Comparison of ENCODE assay signal across 8 cellular contexts in the genomic region with DNA sequence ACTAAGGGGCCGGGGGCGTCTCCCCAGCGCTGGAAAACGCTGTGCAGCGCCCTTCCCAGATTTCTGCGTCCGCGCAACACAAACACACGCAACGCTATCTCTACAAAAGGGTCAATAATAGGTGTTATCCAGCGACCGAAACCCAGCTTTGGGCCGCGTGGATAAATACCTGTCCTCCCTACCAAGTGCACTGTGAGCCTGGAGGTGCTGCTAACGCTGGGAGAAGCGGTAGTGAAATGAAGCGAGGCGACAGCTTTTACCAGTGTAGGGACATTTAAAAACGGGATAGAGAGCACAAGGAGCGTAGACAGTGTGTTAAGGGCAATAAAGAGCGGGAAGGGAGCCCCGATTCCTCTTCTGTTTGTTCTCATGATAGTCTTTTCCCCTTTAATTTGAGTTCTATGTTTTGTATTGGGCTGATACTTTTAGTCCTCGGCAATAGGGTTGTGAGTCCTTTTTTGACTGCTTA. TPM values are rescaled to one million over a fixed set of nuclear protein-coding genes. Genes with fewer than 3 reads are reported as not detected.
DNase-seq lines count a peak whose midpoint lies in the region; ATAC-seq, FAIRE-seq and TF ChIP-seq lines count a peak whose summit lies in the region.

No MANE protein-coding gene starts in this region.

- peak overlapping the region; percentile 91 for H3K18ac ChIP-seq in H1 (ENCODE audit: extremely low read depth, low read length)

- no peaks in the 10 kb centered on the region for H3K36me3 ChIP-seq in OCI-LY3 (replicated peaks; ENCODE audit: low read depth, low read length)
- H3K36me3 ChIP-seq in H1 (ENCODE audit: control insufficient read depth in 2 of 4, insufficient read depth in 4 of 4, low read length in 3 of 4) = no peaks in the 10 kb centered on the region; a peak in 1 of 8 replicates
- no peaks in the 10 kb centered on the region for H3K36me3 ChIP-seq in mucosa of stomach (ENCODE audit: control insufficient read depth, insufficient read depth, low read length)

- WGBS in H1 (ENCODE audit: extremely low coverage in 1 of 2, insufficient coverage in 1 of 2, insufficient read length in 1 of 2, insufficient replicate concordance in 2 of 2, low coverage in 1 of 2, low lambda C conversion rate in 2 of 2, missing lambda C conversion rate in 1 of 2), 2 experiments = 14% methylated on average over 23 of the region's 23 CpGs; no CpG with 5 or more reads in 1 of the 2 experiments

- peak overlapping the region; percentile 60 for H3K56ac ChIP-seq in H1 (replicated peaks; ENCODE audit: insufficient read length, low read depth, low read length)

- H3K79me2 ChIP-seq in OCI-LY3 (ENCODE audit: low read length) (peaks cover 42% of the 10 kb centered on the region), H1 (ENCODE audit: control insufficient read depth in 1 of 2, insufficient read depth in 2 of 2, low read length in 2 of 2) (peaks cover 11 to 38% of the 10 kb centered on the region in 2 experiments)

- ATAC-seq in GM18511 (IDR thresholded peaks at IDR 0.05; ENCODE audit: unreplicated experiment) (peak; percentile 30), HG02970 (IDR thresholded peaks at IDR 0.05; ENCODE audit: low FRiP score, unreplicated experiment) (peak; percentile 14)

- no peak for FAIRE-seq in H1 (lab: Jason Lieb, UNC)

- POLR2A ChIA-PET in H1 (lab: Charles Lee; ENCODE audit: partially characterized antibody) = interaction anchor here (0.6 to 3.3 kb wide), 26 partner anchors 9 to 405 kb away, joined by 3 to 27 read pairs (median 4); a partner anchor contains a TSS

- H2AFZ ChIP-seq in OCI-LY3 (ENCODE audit: low read depth, low read length) (peak overlapping the region; percentile 99), H1 (ENCODE audit: low read length) (peak overlapping the region; percentile 88)

- TF ChIP-seq RAD21 in H1 (IDR thresholded peaks at IDR 0.05 in 1 of 2, conservative IDR thresholded peaks at IDR 0.05 in 1 of 2; ENCODE audit: low read depth in 2 of 2, low read length in 2 of 2) = no peak

- peak overlapping the region; percentile 56 for H4K91ac ChIP-seq in H1 (replicated peaks; ENCODE audit: insufficient read length, low read length)

- H3K23ac ChIP-seq in H1 (ENCODE audit: insufficient read length) = no peak overlapping the region

- TF ChIP-seq CTCF in OCI-LY3 (IDR thresholded peaks at IDR 0.05; ENCODE audit: low read depth, low read length) (no peak), H1 (IDR thresholded peaks at IDR 0.05; ENCODE audit: control extremely low read depth in 1 of 3, insufficient read depth in 1 of 3, low read depth in 1 of 3, low read length in 3 of 3) (no peak)

- peak overlapping the region; percentile 95 for H2BK5ac ChIP-seq in H1 (ENCODE audit: low read depth, low read length)

- no peak overlapping the region for H2BK20ac ChIP-seq in H1 (ENCODE audit: low read length)

- H3K9me3 ChIP-seq in OCI-LY3 (ENCODE audit: insufficient read depth, low read length) (no peaks in the 10 kb centered on the region), H1 (ENCODE audit: insufficient read depth in 2 of 2, low read depth in 1 of 2, low read length in 1 of 2) (no peaks in the 10 kb centered on the region), mucosa of stomach (ENCODE audit: control insufficient read depth, low read length) (no peaks in the 10 kb centered on the region)

- peak overlapping the region; percentile 34 for H3K4ac ChIP-seq in H1 (replicated peaks; ENCODE audit: insufficient read length, low read depth, low read length)

- H2BK12ac ChIP-seq in H1 (ENCODE audit: low read depth, low read length) = peak overlapping the region; percentile 86

- peak overlapping the region; percentile 71 for H2AK5ac ChIP-seq in H1 (ENCODE audit: low read depth, low read length)

- no peak overlapping the region for H2BK15ac ChIP-seq in H1 (ENCODE audit: low read length)

- H3K4me1 ChIP-seq in OCI-LY3 (ENCODE audit: low read length) = peaks cover 12% of the 10 kb centered on the region
- peaks cover 0 to 12% (median 6%) of the 10 kb centered on the region in 4 experiments; a peak in 3 of 7 replicates for H3K4me1 ChIP-seq in H1 (replicated peaks in 1 of 4; ENCODE audit: control insufficient read depth in 3 of 4, insufficient read depth in 4 of 4, low read length in 3 of 4)
- peaks cover 6% of the 10 kb centered on the region for H3K4me1 ChIP-seq in mucosa of stomach (ENCODE audit: control insufficient read depth, insufficient read depth, low read length)

- H3K4me2 ChIP-seq in OCI-LY3 (ENCODE audit: low read length) (peak overlapping the region; percentile 97), H1 (ENCODE audit: insufficient read depth in 1 of 2, low read depth in 2 of 2, low read length in 2 of 2) (peak overlapping the region; percentile 82 to 88)

- peak overlapping the region; percentile 96 for H3K9ac ChIP-seq in OCI-LY3 (ENCODE audit: low read length)
- peak overlapping the region; percentile 73 to 98 (median 92) for H3K9ac ChIP-seq in H1 (replicated peaks in 1 of 4; ENCODE audit: extremely low read depth in 1 of 4, low read depth in 3 of 4, low read length in 3 of 4)
- peak overlapping the region; percentile 85 for H3K9ac ChIP-seq in mucosa of stomach (ENCODE audit: low read length)

- H2BK120ac ChIP-seq in H1 (replicated peaks; ENCODE audit: low read depth, low read length) = no peak overlapping the region

- no peak for TF ChIP-seq POLR2A in H1 (IDR thresholded peaks at IDR 0.05; ENCODE audit: control extremely low read depth in 1 of 2, low read depth in 2 of 2, low read length in 2 of 2)

- H3K4me3 ChIP-seq in OCI-LY3 (ENCODE audit: low read length) (peak overlapping the region; percentile 99), H1 (ENCODE audit: extremely low read depth in 1 of 4, insufficient read depth in 2 of 4, low read depth in 3 of 4, low read length in 4 of 4) (peak overlapping the region; percentile 78 to 87 (median 86)), mucosa of stomach (ENCODE audit: low read length) (peak overlapping the region; percentile 90)

- H3K23me2 ChIP-seq in H1 (ENCODE audit: low read depth, low read length) = peaks cover 4% of the 10 kb centered on the region; the same call in 1 of the 2 replicates

- peak; percentile 14 for DNase-seq in AG20443 (ENCODE audit: low spot score)
- DNase-seq in H1 (ENCODE audit: low read depth in 1 of 2, low spot score in 2 of 2) = no peak
- no peak for DNase-seq in NCI-H446 (lab: John Stamatoyannopoulos, UW)
- no peak for DNase-seq in NK-92 (lab: John Stamatoyannopoulos, UW; ENCODE audit: unreplicated experiment)

- peak overlapping the region; percentile 14 for H4K5ac ChIP-seq in H1 (ENCODE audit: insufficient read length, low read depth, low read length)

- TF ChIP-seq EP300 in H1 (IDR thresholded peaks at IDR 0.05; ENCODE audit: borderline replicate concordance in 1 of 2, low read depth in 2 of 2, low read length in 2 of 2) = no peak

- CTCF ChIA-PET in H1 (lab: Charles Lee; ENCODE audit: partially characterized antibody) = interaction anchor here (0.7 to 5.5 kb wide), 12 partner anchors 8 to 215 kb away, joined by 3 to 34 read pairs (median 3); a partner anchor contains a TSS

- H4K20me1 ChIP-seq in OCI-LY3 (ENCODE audit: insufficient read depth, low read length) (no peaks in the 10 kb centered on the region), H1 (replicated peaks in 1 of 2; ENCODE audit: control insufficient read depth in 1 of 2, insufficient read depth in 2 of 2, low read length in 2 of 2) (no peaks in the 10 kb centered on the region)

- H3K79me1 ChIP-seq in H1 (ENCODE audit: low read depth, low read length) = no peaks in the 10 kb centered on the region

- H3K27ac ChIP-seq in OCI-LY3 (ENCODE audit: low read length) (peak overlapping the region; percentile 43), H1 (ENCODE audit: low read depth, low read length) (peak overlapping the region; percentile 97)

- peak overlapping the region; percentile 98 for H4K8ac ChIP-seq in H1 (ENCODE audit: extremely low read depth, insufficient read depth, low read length)

- no peak overlapping the region for H3K14ac ChIP-seq in H1 (ENCODE audit: insufficient read length)

- H3K27me3 ChIP-seq in OCI-LY3 (ENCODE audit: low read depth, low read length) (0 out of 2 replicates have a peak, but pooled peaks cover 4% of the 10 kb centered on the region), H1 (replicated peaks in 1 of 4; ENCODE audit: control insufficient read depth in 3 of 4, extremely low read depth in 1 of 4, insufficient read depth in 3 of 4, low read length in 3 of 4) (no peaks in the 10 kb centered on the region), mucosa of stomach (ENCODE audit: control insufficient read depth, insufficient read depth, low read length) (no peaks in the 10 kb centered on the region)

TF ChIP-seq in H1, 55 proteins besides CTCF, POLR2A, EP300 and RAD21 (continues in another document):
- TF ChIP-seq SUZ12 (IDR thresholded peaks at IDR 0.05; ENCODE audit: low read length) (no peak), RNF2 (IDR thresholded peaks at IDR 0.05; ENCODE audit: borderline replicate concordance, low read depth, low read length, missing control alignments, poor library complexity, severe bottlenecking) (no peak), KDM1A (IDR thresholded peaks at IDR 0.05; ENCODE audit: borderline replicate concordance, low read length) (no peak), SP4 (IDR thresholded peaks at IDR 0.05; ENCODE audit: low read length) (no peak), CHD1 (IDR thresholded peaks at IDR 0.05; ENCODE audit: low read depth, low read length) (no peak), ZNF274 (IDR thresholded peaks at IDR 0.05; ENCODE audit: borderline replicate concordance, extremely low read depth, low read length) (no peak), ASH2L (IDR thresholded peaks at IDR 0.05; ENCODE audit: low read length) (no peak), TCF12 (IDR thresholded peaks at IDR 0.05; ENCODE audit: low read depth, low read length) (no peak), CBX5 (IDR thresholded peaks at IDR 0.05; ENCODE audit: low read depth, low read length) (no peak), SRF (IDR thresholded peaks at IDR 0.05; ENCODE audit: low read depth, low read length) (no peak)
- TF ChIP-seq, protein P1, sequence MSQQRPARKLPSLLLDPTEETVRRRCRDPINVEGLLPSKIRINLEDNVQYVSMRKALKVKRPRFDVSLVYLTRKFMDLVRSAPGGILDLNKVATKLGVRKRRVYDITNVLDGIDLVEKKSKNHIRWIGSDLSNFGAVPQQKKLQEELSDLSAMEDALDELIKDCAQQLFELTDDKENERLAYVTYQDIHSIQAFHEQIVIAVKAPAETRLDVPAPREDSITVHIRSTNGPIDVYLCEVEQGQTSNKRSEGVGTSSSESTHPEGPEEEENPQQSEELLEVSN (IDR thresholded peaks at IDR 0.05) = peak; percentile 83

RNA-seq across cellular contexts. Expression of a gene that starts 0.4 kb away (rescaled TPM):
- 64.9 and 67.4 TPM in 2 replicates for total RNA-seq in H1 (2021; fragmentation: NEBNext Ultra II Directional; extraction: Animal tissue kit (Norgen Biotek cat#: 25700))
- 24.6 and 30.8 TPM in 2 replicates for polyA plus RNA-seq in H1 (2011; rRNA removed)
- 40.1 TPM for polyA plus RNA-seq in H1 (2011; cell fraction: cytosol; rRNA removed)
- polyA plus RNA-seq in H1 (2011; cell fraction: nucleus; rRNA removed) = 39.1 TPM
- polyA plus RNA-seq in H1 (2012, experiment 1 of 2) = 31.1 to 64.6 TPM (median 41.7 TPM) in 4 replicates
- polyA plus RNA-seq in H1 (2012, experiment 2 of 2) = 5.4 TPM
- polyA plus RNA-seq in H1 (2013, experiment 1 of 2) = 38.5 TPM
- 39.2 TPM for polyA plus RNA-seq in H1 (2013, experiment 2 of 2)
- 48.4 and 58.5 TPM in 2 replicates for polyA minus RNA-seq in H1 (2011; rRNA and poly(A)+ RNA removed)
- polyA minus RNA-seq in H1 (2011; cell fraction: cytosol; rRNA and poly(A)+ RNA removed) = 33.1 TPM
- 77.2 TPM for polyA minus RNA-seq in H1 (2011; cell fraction: nucleus; rRNA and poly(A)+ RNA removed)
